ENCODE assay signal across 9 cellular contexts in genomic region chr2:120758181-120759048, GRCh38. TPM values are rescaled to one million over a fixed set of nuclear protein-coding genes. Genes with fewer than 3 reads are reported as not detected.
A peak's percentile ranks its signal among the peaks of the same experiment; 100 is the strongest.
DNase-seq lines count a peak whose midpoint lies in the region; ATAC-seq and TF ChIP-seq lines count a peak whose summit lies in the region.
"Had no signal": no experiment of that assay in that cellular context is flagged by ENCODE, and none has a peak within 500 bp of the region (broad histone marks: within the 10 kb centered on the region; RNA-seq: fewer than 3 reads in every experiment).

No MANE protein-coding gene starts in this region.

- no peaks in the 10 kb centered on the region for H3K36me3 ChIP-seq in adipocyte (ENCODE audit: control insufficient read depth, insufficient read depth, low read length, severe bottlenecking)
- H3K36me3 ChIP-seq in muscle layer of colon (ENCODE audit: insufficient read depth, low read length): no peaks in the 10 kb centered on the region
- no peaks in the 10 kb centered on the region for H3K36me3 ChIP-seq in tibial nerve

- H3K9ac ChIP-seq in adipocyte (ENCODE audit: low read length) (peak overlapping the region; percentile 81), muscle layer of colon (ENCODE audit: low read length) (peak overlapping the region; percentile 5)

- H3K27ac ChIP-seq in muscle layer of colon (ENCODE audit: low read depth, low read length) (peak overlapping the region; percentile 65), tibial nerve (peak overlapping the region; percentile 38 to 84 (median 74))

- peaks cover 59% of the 10 kb centered on the region for H3K4me1 ChIP-seq in adipocyte (ENCODE audit: control insufficient read depth, insufficient read depth, low read length)
- H3K4me1 ChIP-seq in muscle layer of colon (ENCODE audit: insufficient read depth, low read length): peaks cover 26% of the 10 kb centered on the region
- peaks cover 0 to 51% (median 10%) of the 10 kb centered on the region in 4 donors for H3K4me1 ChIP-seq in tibial nerve

- WGBS in tibial nerve, 2 donors: 20 to 33% methylated on average over 14 to 16 of the region's 16 CpGs

- no peak for TF ChIP-seq CTCF in fibroblast of pulmonary artery (IDR thresholded peaks at IDR 0.05; ENCODE audit: low read length, missing control alignments)
- no peak for TF ChIP-seq CTCF in tibial nerve (IDR thresholded peaks at IDR 0.05)

- H3K27me3 ChIP-seq in adipocyte (replicated peaks; ENCODE audit: control insufficient read depth, insufficient read depth, low read length) (no peaks in the 10 kb centered on the region), muscle layer of colon (ENCODE audit: control insufficient read depth in 1 of 2, insufficient read depth in 2 of 2, low read length in 2 of 2) (no peaks in the 10 kb centered on the region), tibial nerve (no peaks in the 10 kb centered on the region)

- H3K9me3 ChIP-seq in adipocyte (ENCODE audit: control insufficient read depth, low read length) (no peaks in the 10 kb centered on the region), muscle layer of colon (ENCODE audit: low read length) (no peaks in the 10 kb centered on the region), tibial nerve (no peaks in the 10 kb centered on the region)

- DNase-seq in adipocyte (ENCODE audit: low read depth) (peak; percentile 65), fibroblast of pulmonary artery (ENCODE audit: low read depth) (peak; percentile 97), tibial nerve (ENCODE audit: low spot score in 2 of 2) (no peak), HuH-7 (ENCODE audit: low spot score) (no peak), NCI-H345 treated with DMSO at 0.1 percent for 48 hours (lab: John Stamatoyannopoulos, UW; ENCODE audit: unreplicated experiment) (no peak)

- no peak for ATAC-seq in GM21367 (IDR thresholded peaks at IDR 0.05; ENCODE audit: unreplicated experiment)
- ATAC-seq in HG02973 (IDR thresholded peaks at IDR 0.05; ENCODE audit: unreplicated experiment): no peak
- ATAC-seq: T-cell had no signal

- TF ChIP-seq POLR2A in tibial nerve (IDR thresholded peaks at IDR 0.05): no peak

- H3K4me3 ChIP-seq in adipocyte (ENCODE audit: low read length) (peak overlapping the region; percentile 48), fibroblast of pulmonary artery (replicated peaks; ENCODE audit: low read depth, low read length) (no peak overlapping the region), muscle layer of colon (ENCODE audit: low read depth in 1 of 2, low read length in 2 of 2) (no peak overlapping the region), tibial nerve (no peak overlapping the region)

- TF ChIP-seq EP300 in tibial nerve (IDR thresholded peaks at IDR 0.05): peak in 1 of 2 donors; percentile 38

RNA-seq across cellular contexts. Expression of gene GLI2, which starts 22.7 kb away (rescaled TPM):
- 10 to 100 TPM in 1 of 4 donors, 1 to 10 TPM in 3; 7.5 to 14.9 (median 8.7) TPM for total RNA-seq in tibial nerve

Comparison
In these comparisons a context has a peak if more than half of its experiments do, and no peak if none do; other contexts are left out.
1. DNase-seq: peak in adipocyte (single experiment) and fibroblast of pulmonary artery (single experiment); none in tibial nerve (0 of 2), HuH-7 (single experiment) and NCI-H345 treated with DMSO at 0.1 percent for 48 hours (single experiment).